13 cellular contexts compared by ENCODE assay signal in the genomic region with DNA sequence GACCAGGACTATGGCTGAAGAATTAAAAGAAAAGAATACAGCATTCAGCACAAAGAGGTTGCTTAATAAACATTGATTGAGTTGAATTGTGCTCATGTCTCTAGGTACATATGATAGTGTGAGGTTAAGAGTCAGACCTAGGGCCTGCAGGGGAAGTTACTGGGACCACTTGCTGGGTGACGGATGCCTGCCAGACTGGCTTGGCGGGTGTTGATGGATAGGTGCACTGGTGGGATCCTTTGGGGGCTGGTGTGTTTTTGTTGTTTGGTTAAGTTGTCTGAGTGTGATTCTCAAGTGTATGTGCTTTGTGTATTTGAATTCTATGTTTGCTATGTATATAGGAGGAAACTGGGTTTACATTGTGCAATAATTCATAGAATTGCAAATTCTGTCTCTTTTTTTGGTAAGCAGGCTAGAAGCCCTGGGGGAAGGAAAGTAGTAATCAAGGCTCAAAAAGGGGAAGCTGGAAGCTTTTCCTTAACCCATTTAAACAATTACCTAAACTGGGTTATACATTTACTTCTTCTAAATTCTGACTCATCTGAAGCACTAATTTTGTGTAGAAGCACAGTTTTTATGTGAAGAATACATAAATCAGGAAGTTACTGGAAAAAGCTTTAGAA. TPM values are rescaled to one million over a fixed set of nuclear protein-coding genes. Genes with fewer than 3 reads are reported as not detected.
DNase-seq lines count a peak whose midpoint lies in the region; ATAC-seq, FAIRE-seq and TF ChIP-seq lines count a peak whose summit lies in the region.
"Had no signal": no experiment of that assay in that cellular context is flagged by ENCODE, and none has a peak within 500 bp of the region (broad histone marks: within the 10 kb centered on the region; RNA-seq: fewer than 3 reads in every experiment).

No MANE protein-coding gene starts in this region.

- no peaks in the 10 kb centered on the region for H3K27me3 ChIP-seq in lung (ENCODE audit: control insufficient read depth, insufficient read depth)
- H3K27me3 ChIP-seq: gastrocnemius medialis had no signal

- H3K4me3 ChIP-seq in lung: no peak overlapping the region
- H3K4me3 ChIP-seq: gastrocnemius medialis had no signal

- peak overlapping the region in 1 of 2 donors; percentile 56 for H3K27ac ChIP-seq in lung (ENCODE audit: low read depth in 1 of 2, low read length in 1 of 2)
- H3K27ac ChIP-seq: gastrocnemius medialis, parathyroid adenoma, VCaP had no signal

- H3K4me3 Mint-ChIP-seq in CD14-positive monocyte: peak overlapping the region; percentile 67 to 90
- no peak overlapping the region for H3K4me3 Mint-ChIP-seq in stimulated activated effector memory CD8-positive, alpha-beta T cell treated with anti-CD3 and anti-CD28 coated beads, Interleukin-12 subunit alpha, Interleukin-12 subunit beta, amount 100 ng/mL, for 72 hours

- peak; percentile 78 for FAIRE-seq in GM18507 (lab: Jason Lieb, UNC)
- FAIRE-seq: D721Med had no signal

- TF ChIP-seq CTCF in CD14-positive monocyte (IDR thresholded peaks at IDR 0.05) (no peak), lung (IDR thresholded peaks at IDR 0.05; ENCODE audit: control extremely low read depth, extremely low read depth) (no peak)

- H3K9me3 ChIP-seq in lung (ENCODE audit: control insufficient read depth in 2 of 2, insufficient read depth in 1 of 2, low read length in 1 of 2): no peaks in the 10 kb centered on the region
- H3K9me3 ChIP-seq: gastrocnemius medialis had no signal

- H3K4me1 Mint-ChIP-seq in CD14-positive monocyte: peaks cover 87% of the 10 kb centered on the region
- H3K4me1 Mint-ChIP-seq in stimulated activated effector memory CD8-positive, alpha-beta T cell treated with anti-CD3 and anti-CD28 coated beads, Interleukin-12 subunit alpha, Interleukin-12 subunit beta, amount 100 ng/mL, for 72 hours: peaks cover 18% of the 10 kb centered on the region

- no peaks in the 10 kb centered on the region for H3K4me1 ChIP-seq in lung (ENCODE audit: control insufficient read depth in 2 of 2, insufficient read depth in 2 of 2, low read length in 2 of 2)
- H3K4me1 ChIP-seq: gastrocnemius medialis, parathyroid adenoma had no signal

- DNase-seq in CD14-positive monocyte (ENCODE audit: low spot score) (no peak), GM18507 (ENCODE audit: extremely low spot score, insufficient read length, low read depth) (no peak), SIG-M5 (lab: John Stamatoyannopoulos, UW) (peak; percentile 86), lung (ENCODE audit: low spot score) (no peak), posterior cingulate gyrus (no peak)
- no peak for DNase-seq in effector CD8-positive, alpha-beta T cell (lab: John Stamatoyannopoulos, UW)
- DNase-seq in stimulated activated effector memory CD8-positive, alpha-beta T cell treated with anti-CD3 and anti-CD28 coated beads, Interleukin-12 subunit alpha, Interleukin-12 subunit beta, amount 100 ng/mL, for 72 hours (ENCODE audit: low spot score in 2 of 2): no peak
- DNase-seq: activated gamma-delta T cell treated with Interleukin-2 at 50 U/mL for 16 hours, gastrocnemius medialis had no signal

- peaks cover 0 to 6% (median 2%) of the 10 kb centered on the region in 3 donors for H3K27me3 Mint-ChIP-seq in CD14-positive monocyte (ENCODE audit: low read depth in 3 of 3)

- H3K27ac Mint-ChIP-seq in CD14-positive monocyte: peak overlapping the region; percentile 97 to 99 (median 99)
- H3K27ac Mint-ChIP-seq in stimulated activated effector memory CD8-positive, alpha-beta T cell treated with anti-CD3 and anti-CD28 coated beads, Interleukin-12 subunit alpha, Interleukin-12 subunit beta, amount 100 ng/mL, for 72 hours: no peak overlapping the region

- WGBS in lung, 2 donors: 29 to 71% methylated on average over 2 of the region's 2 CpGs

- peaks cover 0 to 2% (median 0%) of the 10 kb centered on the region in 7 donors for H3K9me3 Mint-ChIP-seq in CD14-positive monocyte
- H3K9me3 Mint-ChIP-seq in stimulated activated effector memory CD8-positive, alpha-beta T cell treated with anti-CD3 and anti-CD28 coated beads, Interleukin-12 subunit alpha, Interleukin-12 subunit beta, amount 100 ng/mL, for 72 hours: peaks cover 2% of the 10 kb centered on the region

- no peaks in the 10 kb centered on the region for H3K36me3 ChIP-seq in lung (ENCODE audit: control insufficient read depth in 2 of 2, insufficient read depth in 2 of 2, low read length in 2 of 2)
- H3K36me3 ChIP-seq: gastrocnemius medialis had no signal

- peaks cover 4 to 8% of the 10 kb centered on the region in 2 donors for H3K36me3 Mint-ChIP-seq in CD14-positive monocyte
- no peaks in the 10 kb centered on the region for H3K36me3 Mint-ChIP-seq in stimulated activated effector memory CD8-positive, alpha-beta T cell treated with anti-CD3 and anti-CD28 coated beads, Interleukin-12 subunit alpha, Interleukin-12 subunit beta, amount 100 ng/mL, for 72 hours

- peak; percentile 53 for ATAC-seq in lung (ENCODE audit: insufficient read depth, low FRiP score)
- ATAC-seq in GM18907 (IDR thresholded peaks at IDR 0.05; ENCODE audit: unreplicated experiment): no peak
- no peak for ATAC-seq in stimulated activated effector memory CD8-positive, alpha-beta T cell treated with anti-CD3 and anti-CD28 coated beads, Interleukin-12 subunit alpha, Interleukin-12 subunit beta, amount 100 ng/mL, for 72 hours
- ATAC-seq: gastrocnemius medialis had no signal

- intact Hi-C loops in CD14-positive monocyte (cut with micrococcal nuclease) (loop anchor here in 1 of 2 donors (1.0 to 10.0 kb wide), 3 partner anchors 13 to 429 kb away; a partner anchor contains a TSS), posterior cingulate gyrus (cut with DNase I) (no loop called here)

RNA-seq across cellular contexts. Expression of a gene that starts 1.8 kb away (rescaled TPM):
- polyA plus RNA-seq in CD14-positive monocyte (100 to 1,000 TPM in 1 of 2 donors, 10 to 100 TPM in 1; 54.7 to 101 TPM), lung (10 to 100 TPM in 1 of 2 donors, 1 to 10 TPM in 1; 2.0 to 17.8 TPM)
- total RNA-seq in lung: 1 to 10 TPM; 2.2 to 6.7 TPM

RNA-seq across cellular contexts. Expression of a gene that starts 56.8 kb away (rescaled TPM):
- polyA plus RNA-seq in CD14-positive monocyte (1 to 10 TPM; 5.6 to 8.0 TPM), lung (1 to 10 TPM; 3.9 to 5.2 TPM)
- 10 to 100 TPM; 17.9 to 21.0 TPM for total RNA-seq in lung
